In genomic region chr3:130826516-130826915, GRCh38 we compare ENCODE assay signal across 26 cellular contexts.
"Had no signal": no experiment of that assay in that cellular context is flagged by ENCODE, and none has a peak within 500 bp of the region (broad histone marks: within the 10 kb centered on the region; RNA-seq: fewer than 3 reads in every experiment).

No MANE protein-coding gene starts in this region.

- H3K36me3 ChIP-seq: neutrophil, stomach, suprapubic skin, tibial nerve, uterus had no signal

- H3K4me3 Mint-ChIP-seq: activated CD4-positive, alpha-beta memory T cell treated with anti-CD3 and anti-CD28 coated beads for 36 hours; activated naive CD4-positive, alpha-beta T cell treated with anti-CD3 and anti-CD28 coated beads for 36 hours; activated T-cell treated with anti-CD3 and anti-CD28 coated beads, Interleukin-2, amount 50 U/mL, for 72 hours; endodermal cell; nephron; stimulated activated memory B cell treated with anti-CD40 and anti-IgM and Interleukin-4, amounts not matched to agents 10 μg/mL and 1 μg/mL and 100 μg/mL, for 72 hours; T-helper 1 cell treated with Interleukin-12 subunit alpha and Interleukin-12 subunit beta and Interleukin-4 antibody, amounts not matched to agents 30 μg/mL and 1 μg/mL, for 36 hours had no signal

- H3K27ac ChIP-seq: epithelial cell of prostate, neutrophil, stomach, suprapubic skin, tibial nerve, uterus had no signal

- H3K4me3 ChIP-seq: smooth muscle cell, stomach, suprapubic skin, tibial nerve, uterus had no signal

- H3K4me2 ChIP-seq: smooth muscle cell had no signal

- H3K27me3 Mint-ChIP-seq: activated CD4-positive, alpha-beta memory T cell treated with anti-CD3 and anti-CD28 coated beads for 36 hours had no signal

- H3K4me1 Mint-ChIP-seq: endodermal cell; stimulated activated memory B cell treated with anti-CD40 and anti-IgM and Interleukin-4, amounts not matched to agents 10 μg/mL and 1 μg/mL and 100 μg/mL, for 72 hours had no signal

- H3K36me3 Mint-ChIP-seq: activated CD4-positive, alpha-beta memory T cell treated with anti-CD3 and anti-CD28 coated beads for 36 hours; stimulated activated memory B cell treated with anti-CD40 and anti-IgM and Interleukin-4, amounts not matched to agents 10 μg/mL and 1 μg/mL and 100 μg/mL, for 72 hours had no signal

- H3K9me3 ChIP-seq: neutrophil, stomach, suprapubic skin, tibial nerve, uterus had no signal

- H3K9me3 Mint-ChIP-seq: activated CD4-positive, alpha-beta memory T cell treated with anti-CD3 and anti-CD28 coated beads for 36 hours; activated naive CD4-positive, alpha-beta T cell treated with anti-CD3 and anti-CD28 coated beads for 36 hours; activated T-cell treated with anti-CD3 and anti-CD28 coated beads, Interleukin-2, amount 50 U/mL, for 72 hours; endodermal cell; nephron; stimulated activated memory B cell treated with anti-CD40 and anti-IgM and Interleukin-4, amounts not matched to agents 10 μg/mL and 1 μg/mL and 100 μg/mL, for 72 hours; T-helper 1 cell treated with Interleukin-12 subunit alpha and Interleukin-12 subunit beta and Interleukin-4 antibody, amounts not matched to agents 30 μg/mL and 1 μg/mL, for 36 hours had no signal

- H3K27ac Mint-ChIP-seq: activated CD4-positive, alpha-beta memory T cell treated with anti-CD3 and anti-CD28 coated beads for 36 hours; activated naive CD4-positive, alpha-beta T cell treated with anti-CD3 and anti-CD28 coated beads for 36 hours; activated T-cell treated with anti-CD3 and anti-CD28 coated beads, Interleukin-2, amount 50 U/mL, for 72 hours; endodermal cell; stimulated activated memory B cell treated with anti-CD40 and anti-IgM and Interleukin-4, amounts not matched to agents 10 μg/mL and 1 μg/mL and 100 μg/mL, for 72 hours; T-helper 1 cell treated with Interleukin-12 subunit alpha and Interleukin-12 subunit beta and Interleukin-4 antibody, amounts not matched to agents 30 μg/mL and 1 μg/mL, for 36 hours had no signal

- H3K27me3 ChIP-seq: neutrophil, stomach, suprapubic skin, tibial nerve, uterus had no signal

- DNase-seq: activated CD4-positive, alpha-beta memory T cell treated with anti-CD3 and anti-CD28 coated beads for 36 hours; activated CD4-positive, alpha-beta T cell treated with anti-CD3 and anti-CD28 coated beads for 4 hours; activated CD4-positive, CD25-positive, alpha-beta regulatory T cell; activated effector memory CD4-positive, alpha-beta T cell treated with Interleukin-2 at 50 U/mL for 16 hours; activated naive CD4-positive, alpha-beta T cell treated with anti-CD3 and anti-CD28 coated beads for 36 hours; activated T-cell treated with anti-CD3 and anti-CD28 coated beads, Interleukin-2, amount 50 U/mL, for 72 hours; amygdala; cerebellar nuclear complex; cortex of kidney; endodermal cell; foreskin fibroblast; left cardiac atrium; mesenchymal stem cell; stimulated activated CD4-positive, alpha-beta T cell treated with anti-CD3 and anti-CD28 coated beads, Interleukin-15, amount 100 ng/mL, for 24 hours; stomach; T1000; uterus had no signal

- H3K4me1 ChIP-seq: suprapubic skin, tibial nerve, uterus had no signal

- ATAC-seq: activated T-cell treated with anti-CD3 and anti-CD28 coated beads, Interleukin-2, amount 50 U/mL, for 72 hours; left cardiac atrium; sciatic nerve; stimulated activated memory B cell treated with anti-CD40 and anti-IgM and Interleukin-4, amounts not matched to agents 10 μg/mL and 1 μg/mL and 100 μg/mL, for 72 hours had no signal
